Comparison of ENCODE assay signal across 10 cellular contexts in the genomic region with DNA sequence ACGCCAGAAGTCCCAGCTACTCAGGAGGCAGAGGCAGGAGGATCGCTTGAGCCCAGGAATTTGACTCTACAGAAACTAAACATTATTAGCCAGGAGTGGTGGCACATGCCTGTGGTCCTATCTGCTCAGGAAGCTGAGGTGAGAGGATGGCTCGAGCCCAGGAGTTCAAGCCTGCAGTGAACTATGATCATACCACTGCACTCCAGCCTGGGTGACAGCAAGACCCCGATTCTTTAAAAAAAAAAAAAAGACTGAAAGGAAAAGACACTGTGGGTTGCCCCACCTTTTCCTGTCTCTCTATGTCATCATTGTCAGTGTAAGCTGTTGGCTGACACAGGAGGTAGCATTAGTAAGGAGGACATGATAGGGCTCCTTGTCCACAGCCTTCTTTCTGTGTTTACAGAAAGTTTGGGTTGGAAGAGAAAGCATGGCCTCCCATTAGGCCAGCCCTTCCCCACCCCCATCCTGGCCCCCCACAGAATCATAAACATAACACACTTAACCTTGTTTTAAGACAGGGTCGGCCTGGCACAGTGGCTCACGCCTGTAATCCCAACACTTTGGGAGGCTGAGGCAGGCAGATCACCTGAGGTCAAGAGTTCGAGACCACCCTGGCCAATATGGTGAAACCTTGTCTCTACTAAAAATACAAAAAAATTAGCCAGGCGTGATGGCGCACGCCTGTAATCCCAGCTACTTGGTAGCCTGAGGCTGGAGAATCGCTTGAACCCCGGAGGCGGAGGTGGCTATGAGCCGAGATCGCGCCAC. TPM values are rescaled to one million over a fixed set of nuclear protein-coding genes. Genes with fewer than 3 reads are reported as not detected.
DNase-seq lines count a peak whose midpoint lies in the region; ATAC-seq and TF ChIP-seq lines count a peak whose summit lies in the region.
"Had no signal": no experiment of that assay in that cellular context is flagged by ENCODE, and none has a peak within 500 bp of the region (broad histone marks: within the 10 kb centered on the region; RNA-seq: fewer than 3 reads in every experiment).

No MANE protein-coding gene starts in this region.

- no peaks in the 10 kb centered on the region for H3K9me3 Mint-ChIP-seq in CD8-positive, alpha-beta memory T cell
- no peaks in the 10 kb centered on the region for H3K9me3 Mint-ChIP-seq in activated CD4-positive, alpha-beta memory T cell treated with anti-CD3 and anti-CD28 coated beads for 36 hours
- H3K9me3 Mint-ChIP-seq in glutamatergic neuron (ENCODE audit: unreplicated experiment) = no peaks in the 10 kb centered on the region

- BruUV-seq in IMR-90 (replicated peaks; lab: Mats Ljungman, UMichigan) = no TSS peak

- H3K4me1 Mint-ChIP-seq in CD8-positive, alpha-beta memory T cell = peaks cover 59 to 74% (median 60%) of the 10 kb centered on the region in 3 donors
- H3K4me1 Mint-ChIP-seq in activated CD4-positive, alpha-beta memory T cell treated with anti-CD3 and anti-CD28 coated beads for 36 hours (ENCODE audit: low read depth) = peaks cover 69% of the 10 kb centered on the region
- no peaks in the 10 kb centered on the region for H3K4me1 Mint-ChIP-seq in glutamatergic neuron (ENCODE audit: low read depth, unreplicated experiment)

- H2BK120ac ChIP-seq in IMR-90 (ENCODE audit: low read depth, low read length) = no peak overlapping the region

- in situ Hi-C loops in IMR-90 (cut with MboI; ENCODE audit: low sequenced_read_pairs) = no loop called here

- peaks cover 0 to 4% (median 2%) of the 10 kb centered on the region in 3 donors for H3K36me3 Mint-ChIP-seq in CD8-positive, alpha-beta memory T cell
- H3K36me3 Mint-ChIP-seq in activated CD4-positive, alpha-beta memory T cell treated with anti-CD3 and anti-CD28 coated beads for 36 hours = peaks cover 7% of the 10 kb centered on the region
- peaks cover 3% of the 10 kb centered on the region for H3K36me3 Mint-ChIP-seq in glutamatergic neuron (ENCODE audit: unreplicated experiment)

- H3K4me3 ChIP-seq in CD8-positive, alpha-beta memory T cell (ENCODE audit: low read length) = peak overlapping the region; percentile 32
- no peak overlapping the region for H3K4me3 ChIP-seq in IMR-90 (ENCODE audit: insufficient read depth, low read depth, low read length)

- H3K27ac Mint-ChIP-seq in CD8-positive, alpha-beta memory T cell = peak overlapping the region; percentile 94 to 99 (median 98)
- H3K27ac Mint-ChIP-seq in activated CD4-positive, alpha-beta memory T cell treated with anti-CD3 and anti-CD28 coated beads for 36 hours = peak overlapping the region; percentile 97
- no peak overlapping the region for H3K27ac Mint-ChIP-seq in glutamatergic neuron (ENCODE audit: unreplicated experiment)

- no peak for TF ChIP-seq CTCF in IMR-90 (conservative IDR thresholded peaks at IDR 0.05; ENCODE audit: low read depth, low read length)
- TF ChIP-seq CTCF in glutamatergic neuron (IDR thresholded peaks at IDR 0.05; ENCODE audit: partially characterized antibody, unreplicated experiment) = no peak

- H2AK9ac ChIP-seq in IMR-90 (replicated peaks; ENCODE audit: low read depth, low read length, poor library complexity) = no peak overlapping the region

- 93% methylated on average over 9 of the region's 16 CpGs; no CpG with 5 or more reads in 1 of the 2 experiments for WGBS in IMR-90 (ENCODE audit: extremely low coverage in 2 of 2, insufficient read length in 1 of 2), 2 experiments

- no peak overlapping the region for H3K18ac ChIP-seq in IMR-90 (ENCODE audit: low read depth, low read length)

- no peak; the same call in 1 of the 2 replicates for ATAC-seq in IMR-90 (ENCODE audit: low read depth)
- ATAC-seq in HG02798 (IDR thresholded peaks at IDR 0.05; ENCODE audit: poor library complexity, unreplicated experiment) = no peak
- no peak for ATAC-seq in HG02938 (IDR thresholded peaks at IDR 0.05; ENCODE audit: unreplicated experiment)
- no peak for ATAC-seq in GM21390 (IDR thresholded peaks at IDR 0.05; ENCODE audit: unreplicated experiment)

- TF ChIP-seq POLR2A in IMR-90 (IDR thresholded peaks at IDR 0.05; ENCODE audit: low read depth, low read length) = no peak

- no peak overlapping the region for H2AK5ac ChIP-seq in IMR-90 (ENCODE audit: low read depth, low read length)

- H3K4ac ChIP-seq in IMR-90 (ENCODE audit: low read depth, low read length) = no peak overlapping the region

- no peaks in the 10 kb centered on the region; the same call in 1 of the 2 replicates for H3K9me1 ChIP-seq in IMR-90 (ENCODE audit: insufficient read depth, low read length)

- no peaks in the 10 kb centered on the region for H3K9me3 ChIP-seq in CD8-positive, alpha-beta memory T cell (ENCODE audit: low read length)
- no peaks in the 10 kb centered on the region for H3K9me3 ChIP-seq in IMR-90 (ENCODE audit: control insufficient read depth, insufficient read depth, low read length)

- peak overlapping the region; percentile 38 to 84 (median 83) for H3K4me3 Mint-ChIP-seq in CD8-positive, alpha-beta memory T cell
- H3K4me3 Mint-ChIP-seq in activated CD4-positive, alpha-beta memory T cell treated with anti-CD3 and anti-CD28 coated beads for 36 hours = peak overlapping the region; percentile 58
- no peak overlapping the region for H3K4me3 Mint-ChIP-seq in glutamatergic neuron (ENCODE audit: unreplicated experiment)

- intact Hi-C loops in IMR-90 (cut with micrococcal nuclease) = no loop called here
- intact Hi-C loops in activated CD4-positive, alpha-beta memory T cell treated with anti-CD3 and anti-CD28 coated beads for 36 hours (cut with micrococcal nuclease) = loop anchor here (1.0 to 10.0 kb wide), 8 partner anchors 20 to 443 kb away; a partner anchor contains a TSS

- H3K27me3 ChIP-seq in CD8-positive, alpha-beta memory T cell (ENCODE audit: insufficient read depth, low read length, poor library complexity, severe bottlenecking) = no peaks in the 10 kb centered on the region
- no peaks in the 10 kb centered on the region; the same call in 1 of the 2 replicates for H3K27me3 ChIP-seq in IMR-90 (ENCODE audit: control insufficient read depth, insufficient read depth, low read length)

- no peak overlapping the region for H2BK20ac ChIP-seq in IMR-90 (ENCODE audit: low read depth, low read length)

- peak overlapping the region; percentile 32 for H3K27ac ChIP-seq in CD8-positive, alpha-beta memory T cell (ENCODE audit: low read depth, low read length)
- H3K27ac ChIP-seq in IMR-90 (ENCODE audit: insufficient read depth, low read length) = no peak overlapping the region

- no peaks in the 10 kb centered on the region for H4K20me1 ChIP-seq in IMR-90 (ENCODE audit: insufficient read depth, low read length)

- H3K27me3 Mint-ChIP-seq in CD8-positive, alpha-beta memory T cell = peaks cover 0 to 2% of the 10 kb centered on the region in 2 donors
- H3K27me3 Mint-ChIP-seq in activated CD4-positive, alpha-beta memory T cell treated with anti-CD3 and anti-CD28 coated beads for 36 hours = no peaks in the 10 kb centered on the region
- no peaks in the 10 kb centered on the region for H3K27me3 Mint-ChIP-seq in glutamatergic neuron (ENCODE audit: unreplicated experiment)

- no peaks in the 10 kb centered on the region for H3K79me1 ChIP-seq in IMR-90 (ENCODE audit: low read depth in 1 of 2, low read length in 2 of 2)

- no peak overlapping the region for H3K23ac ChIP-seq in IMR-90 (ENCODE audit: low read depth, low read length)

- H3K14ac ChIP-seq in IMR-90 (replicated peaks; ENCODE audit: low read depth, low read length) = no peak overlapping the region

- no peak for TF ChIP-seq RAD21 in IMR-90 (IDR thresholded peaks at IDR 0.05; ENCODE audit: low read length)

- no peak overlapping the region for H3K56ac ChIP-seq in IMR-90 (ENCODE audit: extremely low read depth, insufficient read depth, low read length)

- H3K36me3 ChIP-seq in CD8-positive, alpha-beta memory T cell (ENCODE audit: insufficient read depth, low read length) = no peaks in the 10 kb centered on the region
- H3K36me3 ChIP-seq in IMR-90 (ENCODE audit: control insufficient read depth, insufficient read depth, low read length) = no peaks in the 10 kb centered on the region

- dilution Hi-C loops in IMR-90 (cut with HindIII; ENCODE audit: low sequenced_read_pairs, unreplicated experiment) = no loop called here

- H3K4me2 ChIP-seq in IMR-90 (ENCODE audit: low read depth, low read length) = no peak overlapping the region

- H4K8ac ChIP-seq in IMR-90 (ENCODE audit: low read depth in 2 of 2, low read length in 2 of 2) = no peak overlapping the region

- H2BK15ac ChIP-seq in IMR-90 (ENCODE audit: low read depth, low read length) = no peak overlapping the region

- POLR2A ChIA-PET in CD8-positive, alpha-beta memory T cell (lab: Charles Lee) = interaction anchor here (0.7 to 4.3 kb wide), 6 partner anchors 11 to 950 kb away, joined by 3 to 38 read pairs (median 6); a partner anchor contains a TSS
- POLR2A ChIA-PET in IMR-90 (lab: Charles Lee; ENCODE audit: unreplicated experiment) = interaction anchor here (0.5 kb wide), 1 partner anchor 19 kb away, joined by 4 read pairs; no protein-coding TSS in a partner anchor
- POLR2A ChIA-PET in activated CD4-positive, alpha-beta memory T cell treated with anti-CD3 and anti-CD28 coated beads for 36 hours (lab: Charles Lee) = interaction anchor here (0.7 to 2.7 kb wide), 7 partner anchors 10 to 187 kb away, joined by 3 to 19 read pairs (median 5); a partner anchor contains a TSS

- no peak overlapping the region for H3K9ac ChIP-seq in IMR-90 (ENCODE audit: low read depth, low read length)

- H4K5ac ChIP-seq in IMR-90 (ENCODE audit: low read depth, low read length) = no peak overlapping the region

- H3K4me1 ChIP-seq in CD8-positive, alpha-beta memory T cell (ENCODE audit: insufficient read depth, low read length) = peaks cover 73% of the 10 kb centered on the region
- no peaks in the 10 kb centered on the region for H3K4me1 ChIP-seq in IMR-90 (ENCODE audit: control insufficient read depth, insufficient read depth, low read length)

- DNase-seq in CD8-positive, alpha-beta memory T cell = peak; percentile 6 to 79 (median 60)
- no peak for DNase-seq in IMR-90
- DNase-seq in activated CD4-positive, alpha-beta memory T cell treated with anti-CD3 and anti-CD28 coated beads for 36 hours = peak; percentile 44
- DNase-seq in kidney tubule cell (ENCODE audit: low spot score) = peak; percentile 42
- no peak for DNase-seq in glutamatergic neuron
- DNase-seq: hippocampal formation, NCI-H510A had no signal

- H2BK5ac ChIP-seq in IMR-90 (ENCODE audit: low read depth, low read length, poor library complexity, severe bottlenecking) = no peak overlapping the region

- CTCF ChIA-PET in CD8-positive, alpha-beta memory T cell (lab: Charles Lee) = interaction anchor here (1.2 to 1.9 kb wide), 9 partner anchors 8 to 105 kb away, joined by 3 to 8 read pairs (median 5); a partner anchor contains a TSS
- CTCF ChIA-PET in IMR-90 (lab: Yijun Ruan, JAX) = interaction anchor here (1.1 kb wide), 1 partner anchor 10 kb away, joined by 5 read pairs; no protein-coding TSS in a partner anchor
- CTCF ChIA-PET in activated CD4-positive, alpha-beta memory T cell treated with anti-CD3 and anti-CD28 coated beads for 36 hours (lab: Charles Lee) = interaction anchor here (0.8 to 2.2 kb wide), 8 partner anchors 21 to 411 kb away, joined by 3 to 15 read pairs (median 4); a partner anchor contains a TSS

- H4K91ac ChIP-seq in IMR-90 (ENCODE audit: insufficient read depth, low read depth, low read length) = no peak overlapping the region

- peak overlapping the region; percentile 56 for H2AFZ ChIP-seq in IMR-90 (replicated peaks; ENCODE audit: low read length, poor library complexity)

RNA-seq across cellular contexts. Expression of a gene that starts 20.6 kb away (rescaled TPM):
- total RNA-seq in CD8-positive, alpha-beta memory T cell = 10 to 100 TPM; 62.6 to 64.0 TPM
- polyA plus RNA-seq in CD8-positive, alpha-beta memory T cell = 66.7 TPM
- total RNA-seq in IMR-90 (2012; rRNA removed) = 5.9 and 8.6 TPM in 2 replicates
- polyA plus RNA-seq in IMR-90 (2012; rRNA removed) = 4.0 and 4.2 TPM in 2 replicates
- polyA plus RNA-seq in IMR-90 (2012; cell fraction: cytosol; rRNA removed) = 2.1 and 4.0 TPM in 2 replicates
- 1.7 and 4.2 TPM in 2 replicates for polyA plus RNA-seq in IMR-90 (2012; cell fraction: nucleus; rRNA removed; ENCODE audit: low replicate concordance)
- 10 to 100 TPM; 71.3 to 78.8 TPM for total RNA-seq in activated CD4-positive, alpha-beta memory T cell treated with anti-CD3 and anti-CD28 coated beads for 36 hours
- 21.8 TPM for total RNA-seq in glutamatergic neuron (ENCODE audit: unreplicated experiment)

Comparison
In these comparisons a context has a peak if more than half of its experiments do, and no peak if none do; other contexts are left out.
1. DNase-seq: peak in CD8-positive, alpha-beta memory T cell (5 of 5), activated CD4-positive, alpha-beta memory T cell treated with anti-CD3 and anti-CD28 coated beads for 36 hours (single experiment) and kidney tubule cell (single experiment); none in IMR-90 (single experiment) and glutamatergic neuron (single experiment).